In genomic region chr2:152543717-152544116, GRCh38 we compare ENCODE assay signal across 1 cellular context.
TF ChIP-seq lines count a peak whose summit lies in the region.

No MANE protein-coding gene starts in this region.

TF ChIP-seq in SK-N-SH treated with all-trans-retinoic acid at 6 μM for 48 hours, 23 proteins besides CTCF, POLR2A, EP300 and RAD21 (continued from another document):
- TF ChIP-seq ZNF70 (CRISPR knock-in tag; IDR thresholded peaks at IDR 0.05): no peak
- no peak for TF ChIP-seq POU6F1 (CRISPR knock-in tag; IDR thresholded peaks at IDR 0.05; ENCODE audit: borderline replicate concordance, low read depth)
- no peak for TF ChIP-seq CREB5 (CRISPR knock-in tag; IDR thresholded peaks at IDR 0.05; ENCODE audit: low read depth)
